In the genomic region with DNA sequence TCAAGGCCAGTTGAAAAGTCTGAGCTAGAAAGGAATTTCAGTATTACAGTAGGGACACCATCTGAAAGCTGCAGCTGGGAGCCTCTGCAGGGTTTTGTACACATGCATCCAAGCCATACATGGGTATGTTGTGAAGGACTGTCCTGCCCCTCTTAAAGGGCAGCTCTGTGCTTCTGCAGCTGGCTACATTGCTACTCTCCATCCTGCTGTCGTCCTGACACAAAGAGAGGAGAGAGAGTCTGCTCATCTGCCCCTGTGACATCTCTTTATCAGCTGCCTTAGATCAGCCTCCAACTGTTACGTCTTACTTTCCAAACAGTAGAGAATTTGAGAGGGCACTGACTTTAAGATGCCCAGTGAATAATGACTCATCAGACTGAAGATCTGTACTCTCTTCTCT, we compare ENCODE assay signal across 6 cellular contexts.
"Had no signal": no experiment of that assay in that cellular context is flagged by ENCODE, and none has a peak within 500 bp of the region (broad histone marks: within the 10 kb centered on the region; RNA-seq: fewer than 3 reads in every experiment).

No MANE protein-coding gene starts in this region.

- H3K27me3 Mint-ChIP-seq: IgD-negative memory B cell had no signal

- H3K4me3 ChIP-seq: GM23338 had no signal

- ATAC-seq: GM23338, HepG2 had no signal

- H3K27ac ChIP-seq: HL-60 had no signal

- H3K4me2 ChIP-seq: GM23338 had no signal

- H3K4me3 Mint-ChIP-seq: GM23338, H9, IgD-negative memory B cell had no signal

- H3K27ac Mint-ChIP-seq: GM23338, H9, IgD-negative memory B cell had no signal

- H2AFZ ChIP-seq: GM23338 had no signal

- DNase-seq: H9, HCEC 1CT had no signal

- H3K4me1 Mint-ChIP-seq: GM23338, IgD-negative memory B cell had no signal

- H3K36me3 Mint-ChIP-seq: IgD-negative memory B cell had no signal
